Comparison of ENCODE assay signal across 23 cellular contexts in the genomic region with DNA sequence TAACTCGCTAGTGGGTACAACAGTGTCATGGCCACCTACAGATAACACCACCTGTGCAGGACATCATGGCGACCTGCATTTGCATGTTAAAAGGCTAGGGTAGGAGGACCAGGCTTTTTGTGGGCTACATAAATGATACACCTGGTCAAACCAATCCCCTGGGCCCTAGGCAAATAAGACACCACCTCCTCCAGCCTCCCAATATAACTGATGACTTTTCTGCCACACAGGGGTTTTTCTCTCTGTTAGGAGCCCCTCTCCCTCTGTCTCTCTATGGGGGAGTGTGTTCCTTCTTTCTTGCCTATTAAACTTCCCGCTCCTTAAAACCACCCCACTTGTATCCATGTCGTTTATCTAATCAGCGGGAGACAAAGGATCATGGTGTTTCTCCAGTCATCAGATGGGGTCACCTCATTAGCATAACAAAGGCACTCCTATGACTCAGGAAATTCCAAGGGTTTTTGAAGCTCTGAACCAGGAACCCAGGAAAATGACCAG. TPM values are rescaled to one million over a fixed set of nuclear protein-coding genes. Genes with fewer than 3 reads are reported as not detected.
DNase-seq lines count a peak whose midpoint lies in the region; ATAC-seq, FAIRE-seq and TF ChIP-seq lines count a peak whose summit lies in the region.
"Had no signal": no experiment of that assay in that cellular context is flagged by ENCODE, and none has a peak within 500 bp of the region (broad histone marks: within the 10 kb centered on the region; RNA-seq: fewer than 3 reads in every experiment).

No MANE protein-coding gene starts in this region.

- peaks cover 33% of the 10 kb centered on the region for H3K27me3 ChIP-seq in GM23338 (ENCODE audit: insufficient read depth)
- H3K27me3 ChIP-seq in endothelial cell of umbilical vein (ENCODE audit: control insufficient read depth in 2 of 2, insufficient read depth in 2 of 2, low read length in 2 of 2) = peaks cover 17 to 61% of the 10 kb centered on the region in 2 experiments

- H3K4me1 ChIP-seq in GM23338 (ENCODE audit: insufficient read depth) (peaks cover 40% of the 10 kb centered on the region), endothelial cell of umbilical vein (ENCODE audit: control insufficient read depth, extremely low read depth, insufficient read depth, low read length) (no peaks in the 10 kb centered on the region)
- H3K4me1 ChIP-seq: gastrocnemius medialis had no signal

- TF ChIP-seq CTCF in GM23338 (conservative IDR thresholded peaks at IDR 0.05; ENCODE audit: low read depth in 2 of 2) (no peak), RWPE1 (conservative IDR thresholded peaks at IDR 0.05; ENCODE audit: low read depth) (no peak), endothelial cell of umbilical vein (IDR thresholded peaks at IDR 0.05; ENCODE audit: extremely low read depth in 1 of 2, insufficient read depth in 1 of 2, low read depth in 1 of 2, low read length in 2 of 2) (no peak), neural crest cell (conservative IDR thresholded peaks at IDR 0.05) (no peak)

- H3K79me2 ChIP-seq in GM23338 (replicated peaks; ENCODE audit: insufficient read depth) (no peaks in the 10 kb centered on the region), endothelial cell of umbilical vein (ENCODE audit: control insufficient read depth, insufficient read depth, low read length) (no peaks in the 10 kb centered on the region)

- H3K4me3 Mint-ChIP-seq in GM23338 (peak overlapping the region; percentile 72), neural crest cell (no peak overlapping the region)
- no peak overlapping the region for H3K4me3 Mint-ChIP-seq in natural killer cell treated with Interleukin-12 subunit alpha and Interleukin-12 subunit beta and Interleukin-15 and Interleukin-18, amount 100 ng/mL, for 72 hours
- H3K4me3 Mint-ChIP-seq: activated naive CD4-positive, alpha-beta T cell treated with anti-CD3 and anti-CD28 coated beads, Interleukin-2, amount 10 ng/mL, durations not matched to agents 7 days and 5 days; T-cell had no signal

- H2AFZ ChIP-seq in GM23338 (no peak overlapping the region), endothelial cell of umbilical vein (ENCODE audit: low read depth, low read length) (no peak overlapping the region)

- no peaks in the 10 kb centered on the region for H3K9me3 ChIP-seq in endothelial cell of umbilical vein (replicated peaks; ENCODE audit: control insufficient read depth, insufficient read depth, low read length)
- H3K9me3 ChIP-seq: gastrocnemius medialis had no signal

- H3K27me3 Mint-ChIP-seq in GM23338 (ENCODE audit: insufficient read depth, low read depth, poor library complexity) = peaks cover 31% of the 10 kb centered on the region
- peaks cover 3% of the 10 kb centered on the region for H3K27me3 Mint-ChIP-seq in neural crest cell (ENCODE audit: low read depth)
- H3K27me3 Mint-ChIP-seq in natural killer cell treated with Interleukin-12 subunit alpha and Interleukin-12 subunit beta and Interleukin-15 and Interleukin-18, amount 100 ng/mL, for 72 hours = peaks cover 24 to 33% of the 10 kb centered on the region in 2 donors

- H3K9me3 Mint-ChIP-seq in GM23338 (peaks cover 39% of the 10 kb centered on the region), neural crest cell (peaks cover 9% of the 10 kb centered on the region)
- peaks cover 3% of the 10 kb centered on the region for H3K9me3 Mint-ChIP-seq in natural killer cell treated with Interleukin-12 subunit alpha and Interleukin-12 subunit beta and Interleukin-15 and Interleukin-18, amount 100 ng/mL, for 72 hours

- TF ChIP-seq POLR2A in endothelial cell of umbilical vein (IDR thresholded peaks at IDR 0.05; ENCODE audit: low read depth, low read length) = no peak

- H3K27ac ChIP-seq in GM23338 (ENCODE audit: low read depth) = peak overlapping the region; percentile 88
- no peak overlapping the region for H3K27ac ChIP-seq in RWPE1
- H3K27ac ChIP-seq in endothelial cell of umbilical vein (ENCODE audit: insufficient read depth, low read depth, low read length) = no peak overlapping the region
- H3K27ac ChIP-seq: coronary artery, epithelial cell of prostate, gastrocnemius medialis had no signal

- H3K4me1 Mint-ChIP-seq in GM23338 (peaks cover 36% of the 10 kb centered on the region), neural crest cell (peaks cover 22% of the 10 kb centered on the region)
- H3K4me1 Mint-ChIP-seq in natural killer cell treated with Interleukin-12 subunit alpha and Interleukin-12 subunit beta and Interleukin-15 and Interleukin-18, amount 100 ng/mL, for 72 hours (ENCODE audit: low read depth in 2 of 2) = no peaks in the 10 kb centered on the region
- H3K4me1 Mint-ChIP-seq: activated naive CD4-positive, alpha-beta T cell treated with anti-CD3 and anti-CD28 coated beads, Interleukin-2, amount 10 ng/mL, durations not matched to agents 7 days and 5 days; T-cell had no signal

- H3K4me3 ChIP-seq in GM23338 (peak overlapping the region; percentile 43), endothelial cell of umbilical vein (replicated peaks in 1 of 3; ENCODE audit: insufficient read depth in 1 of 3, low read depth in 1 of 3, low read length in 3 of 3) (no peak overlapping the region)
- H3K4me3 ChIP-seq: coronary artery, gastrocnemius medialis had no signal

- H3F3A ChIP-seq in GM23338 (replicated peaks; ENCODE audit: low read depth) = no peaks in the 10 kb centered on the region

- CTCF ChIA-PET in RWPE1 (lab: Yijun Ruan, JAX) = no interaction called here
- CTCF ChIA-PET in endothelial cell of umbilical vein (lab: Charles Lee) = interaction anchor here (0.7 to 1.9 kb wide), 3 partner anchors 13 to 402 kb away, joined by 3 to 7 read pairs (median 3); no protein-coding TSS in a partner anchor

- ATAC-seq in GM23338 = peak; percentile 85
- ATAC-seq in natural killer cell treated with Interleukin-12 subunit alpha and Interleukin-12 subunit beta and Interleukin-15 and Interleukin-18, amount 100 ng/mL, for 72 hours = no peak
- no peak for ATAC-seq in HG03521 (IDR thresholded peaks at IDR 0.05; ENCODE audit: unreplicated experiment)
- no peak for ATAC-seq in GM19395 (IDR thresholded peaks at IDR 0.05; ENCODE audit: unreplicated experiment)
- ATAC-seq: gastrocnemius medialis, T-cell had no signal

- H3K36me3 Mint-ChIP-seq in GM23338 (ENCODE audit: low read depth) (peaks cover 33% of the 10 kb centered on the region), neural crest cell (ENCODE audit: low read depth) (peaks cover 9% of the 10 kb centered on the region)
- peaks cover 8% of the 10 kb centered on the region for H3K36me3 Mint-ChIP-seq in natural killer cell treated with Interleukin-12 subunit alpha and Interleukin-12 subunit beta and Interleukin-15 and Interleukin-18, amount 100 ng/mL, for 72 hours
- H3K36me3 Mint-ChIP-seq: activated naive CD4-positive, alpha-beta T cell treated with anti-CD3 and anti-CD28 coated beads, Interleukin-2, amount 10 ng/mL, durations not matched to agents 7 days and 5 days; T-cell had no signal

- H3K9me2 ChIP-seq in GM23338 (ENCODE audit: insufficient read depth) = peaks cover 19% of the 10 kb centered on the region; the same call in 1 of the 2 replicates

- H3K27ac Mint-ChIP-seq in GM23338 = peak overlapping the region; percentile 98
- peak overlapping the region; percentile 54 for H3K27ac Mint-ChIP-seq in neural crest cell (ENCODE audit: unreplicated experiment)
- H3K27ac Mint-ChIP-seq in natural killer cell treated with Interleukin-12 subunit alpha and Interleukin-12 subunit beta and Interleukin-15 and Interleukin-18, amount 100 ng/mL, for 72 hours = peak overlapping the region in 1 of 2 donors; percentile 22
- H3K27ac Mint-ChIP-seq: activated naive CD4-positive, alpha-beta T cell treated with anti-CD3 and anti-CD28 coated beads, Interleukin-2, amount 10 ng/mL, durations not matched to agents 7 days and 5 days; T-cell had no signal

- dilution Hi-C loops in endothelial cell of umbilical vein (cut with MboI; ENCODE audit: extremely low pct_ligation_motif_present, low sequenced_read_pairs) = no loop called here

- no peaks in the 10 kb centered on the region for H4K20me1 ChIP-seq in GM23338 (replicated peaks; ENCODE audit: insufficient read depth)
- H4K20me1 ChIP-seq in endothelial cell of umbilical vein (replicated peaks; ENCODE audit: control insufficient read depth, extremely low read depth, insufficient read depth, low read length) = no peaks in the 10 kb centered on the region

- H3K36me3 ChIP-seq in GM23338 (ENCODE audit: insufficient read depth) (no peaks in the 10 kb centered on the region), endothelial cell of umbilical vein (ENCODE audit: control insufficient read depth in 2 of 2, extremely low read depth in 1 of 2, insufficient read depth in 2 of 2, low read length in 2 of 2) (no peaks in the 10 kb centered on the region)
- H3K36me3 ChIP-seq: gastrocnemius medialis had no signal

- FAIRE-seq in endothelial cell of umbilical vein (lab: Jason Lieb, UNC) = peak; percentile 21
- FAIRE-seq: small intestine had no signal

- H3K4me2 ChIP-seq in GM23338 = peak overlapping the region; percentile 59
- H3K4me2 ChIP-seq in endothelial cell of umbilical vein (ENCODE audit: insufficient read depth, low read length) = no peak overlapping the region

- no peaks in the 10 kb centered on the region for H3K9me1 ChIP-seq in endothelial cell of umbilical vein (replicated peaks; ENCODE audit: control insufficient read depth, extremely low read depth, insufficient read depth, low read length)

- intact Hi-C loops in endothelial cell of umbilical vein (cut with micrococcal nuclease) = no loop called here

- no TSS peak for BruUV-seq in endothelial cell of umbilical vein (replicated peaks; lab: Mats Ljungman, UMichigan)

- DNase-seq in GM23338 (ENCODE audit: low spot score) (peak; percentile 99), RWPE1 (ENCODE audit: low spot score) (peak; percentile 45), endothelial cell of umbilical vein (ENCODE audit: low read depth, low spot score) (no peak), neural crest cell (ENCODE audit: low read depth, low spot score) (no peak), GM03348 (ENCODE audit: low spot score) (no peak)
- no peak for DNase-seq in natural killer cell treated with Interleukin-12 subunit alpha and Interleukin-12 subunit beta and Interleukin-15 and Interleukin-18, amount 100 ng/mL, for 72 hours (ENCODE audit: low spot score)
- DNase-seq: activated CD4-positive, alpha-beta T cell treated with anti-CD3 and anti-CD28 coated beads, Interleukin-2, amount 50 U/mL, for 48 hours; activated naive CD4-positive, alpha-beta T cell treated with anti-CD3 and anti-CD28 coated beads, Interleukin-2, amount 10 ng/mL, durations not matched to agents 7 days and 5 days; aorta; gastrocnemius medialis; KBM-7; NCI-H2029 treated with DMSO at 0.1 percent for 48 hours; NCI-H510A; posterior cingulate gyrus; Right ventricle myocardium superior; small intestine; stimulated activated CD4-positive, alpha-beta T cell treated with anti-CD3 and anti-CD28 coated beads, Interleukin-4, amount 100 ng/mL, for 24 hours; T-cell had no signal

- POLR2A ChIA-PET in RWPE1 (lab: Yijun Ruan, JAX; ENCODE audit: low non-redundant PET) = no interaction called here
- POLR2A ChIA-PET in endothelial cell of umbilical vein (lab: Charles Lee) = no interaction called here

- no peak overlapping the region for H3K9ac ChIP-seq in endothelial cell of umbilical vein (replicated peaks; ENCODE audit: extremely low read depth, insufficient read depth, low read length)

RNA-seq across cellular contexts. Expression of a gene that starts 10.8 kb away (rescaled TPM):
- 178 and 184 TPM in 2 replicates for total RNA-seq in GM23338 (2014; rRNA removed; shearing (Covaris generic))
- polyA plus RNA-seq in GM23338 (2016; fragmentation: Nextera tagmentation; extraction: Ambion mirVana) (50.8 and 59.4 TPM in 2 replicates), endothelial cell of umbilical vein (11.5 and 16.1 TPM in 2 replicates)
- total RNA-seq in endothelial cell of umbilical vein (54.1 and 66.4 TPM in 2 replicates), neural crest cell (80.4 and 83.8 TPM in 2 replicates)
- polyA plus RNA-seq in endothelial cell of umbilical vein (2011; cell fraction: cytosol; rRNA removed) = 23.0 and 25.5 TPM in 2 replicates
- 40.5 and 58.0 TPM in 2 replicates for polyA plus RNA-seq in endothelial cell of umbilical vein (2011; cell fraction: nucleus; rRNA removed)
- 14.9 and 39.5 TPM in 2 replicates for polyA plus RNA-seq in endothelial cell of umbilical vein (2012)
- 28.0 and 35.8 TPM in 2 replicates for polyA minus RNA-seq in endothelial cell of umbilical vein
- polyA minus RNA-seq in endothelial cell of umbilical vein (2011; cell fraction: cytosol; rRNA and poly(A)+ RNA removed) = 29.7 TPM
- 42.0 and 61.6 TPM in 2 replicates for polyA minus RNA-seq in endothelial cell of umbilical vein (2011; cell fraction: nucleus; rRNA and poly(A)+ RNA removed)
- 100 to 1,000 TPM in 1 of 2 donors, 10 to 100 TPM in 1; 45.2 to 103 TPM for total RNA-seq in natural killer cell treated with Interleukin-12 subunit alpha and Interleukin-12 subunit beta and Interleukin-15 and Interleukin-18, amount 100 ng/mL, for 72 hours

RNA-seq across cellular contexts. Expression of a gene that starts 43.7 kb away (rescaled TPM):
- total RNA-seq in GM23338 (2014; rRNA removed; shearing (Covaris generic)) = 14.7 and 15.7 TPM in 2 replicates
- polyA plus RNA-seq in GM23338 (2016; fragmentation: Nextera tagmentation; extraction: Ambion mirVana) (8.2 and 9.0 TPM in 2 replicates), endothelial cell of umbilical vein (0.03 TPM in 1 of 2 replicates, not detected in the other)
- total RNA-seq in endothelial cell of umbilical vein (not detected in 2 replicates), neural crest cell (not detected in 2 replicates)
- polyA plus RNA-seq in endothelial cell of umbilical vein (2011; cell fraction: cytosol; rRNA removed) = not detected in 2 replicates
- 0.05 TPM in 1 of 2 replicates, not detected in the other for polyA plus RNA-seq in endothelial cell of umbilical vein (2011; cell fraction: nucleus; rRNA removed)
- polyA plus RNA-seq in endothelial cell of umbilical vein (2012) = not detected in 2 replicates
- not detected in 2 replicates for polyA minus RNA-seq in endothelial cell of umbilical vein
- not detected for polyA minus RNA-seq in endothelial cell of umbilical vein (2011; cell fraction: cytosol; rRNA and poly(A)+ RNA removed)
- polyA minus RNA-seq in endothelial cell of umbilical vein (2011; cell fraction: nucleus; rRNA and poly(A)+ RNA removed) = not detected in 2 replicates
- 1 to 10 TPM; 1.4 to 2.5 TPM for total RNA-seq in natural killer cell treated with Interleukin-12 subunit alpha and Interleukin-12 subunit beta and Interleukin-15 and Interleukin-18, amount 100 ng/mL, for 72 hours
- total RNA-seq: aorta, gastrocnemius medialis, lung microvascular endothelial cell, Right ventricle myocardium superior had no signal

Comparison
In these comparisons a context has a peak if more than half of its experiments do, and no peak if none do; other contexts are left out.
1. DNase-seq: peak in GM23338 (single experiment) and RWPE1 (single experiment); none in endothelial cell of umbilical vein (single experiment), neural crest cell (single experiment), natural killer cell treated with Interleukin-12 subunit alpha and Interleukin-12 subunit beta and Interleukin-15 and Interleukin-18, amount 100 ng/mL, for 72 hours (single experiment) and GM03348 (single experiment).